ENCODE assay signal across 27 cellular contexts in the genomic region with DNA sequence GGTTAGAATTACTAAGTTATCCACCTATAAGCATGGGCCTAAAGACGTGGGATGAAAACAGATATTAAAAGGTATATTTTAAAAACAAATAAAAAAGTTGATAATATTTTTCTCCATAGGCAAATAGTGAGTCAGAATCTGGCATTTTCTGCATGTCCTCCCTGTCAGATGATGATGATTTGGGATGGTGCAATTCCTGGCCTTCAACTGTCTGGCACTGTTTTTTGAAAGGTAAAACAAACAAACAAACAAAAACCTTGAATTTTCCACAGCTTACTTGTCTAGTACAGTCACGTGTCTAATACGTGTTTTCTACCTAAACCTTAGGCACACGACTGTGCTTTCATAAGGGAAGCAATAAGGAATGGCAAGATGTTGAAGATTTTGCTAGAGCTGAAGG.
"Had no signal": no experiment of that assay in that cellular context is flagged by ENCODE, and none has a peak within 500 bp of the region (broad histone marks: within the 10 kb centered on the region; RNA-seq: fewer than 3 reads in every experiment).

No MANE protein-coding gene starts in this region.

- H3K27ac Mint-ChIP-seq: activated naive CD4-positive, alpha-beta T cell treated with anti-CD3 and anti-CD28 coated beads for 36 hours; activated naive CD8-positive, alpha-beta T cell treated with anti-CD3 and anti-CD28 coated beads, Interleukin-2, amount 10 ng/mL, durations not matched to agents 7 days and 5 days; activated T-helper 1 cell treated with anti-CD3 and anti-CD28 coated beads, Interleukin-12 subunit alpha, Interleukin-12 subunit beta, Interleukin-2, Interleukin-4 antibody, amounts not matched to agents 30 ng/mL and 10 ng/mL and 1 ng/mL, durations not matched to agents 14 hours and 24 hours and 36 hours; WTC11 had no signal

- H3K4me3 ChIP-seq: colonic mucosa, left ventricle myocardium inferior, lung, mucosa of descending colon, right atrium auricular region, stomach, tibial artery had no signal

- H3K4me1 Mint-ChIP-seq: activated naive CD8-positive, alpha-beta T cell treated with anti-CD3 and anti-CD28 coated beads, Interleukin-2, amount 10 ng/mL, durations not matched to agents 7 days and 5 days; WTC11 had no signal

- H3K9me3 Mint-ChIP-seq: activated naive CD4-positive, alpha-beta T cell treated with anti-CD3 and anti-CD28 coated beads for 36 hours; activated naive CD8-positive, alpha-beta T cell treated with anti-CD3 and anti-CD28 coated beads, Interleukin-2, amount 10 ng/mL, durations not matched to agents 7 days and 5 days; activated T-helper 1 cell treated with anti-CD3 and anti-CD28 coated beads, Interleukin-12 subunit alpha, Interleukin-12 subunit beta, Interleukin-2, Interleukin-4 antibody, amounts not matched to agents 30 ng/mL and 10 ng/mL and 1 ng/mL, durations not matched to agents 14 hours and 24 hours and 36 hours; natural killer cell treated with Interleukin-12 subunit alpha and Interleukin-12 subunit beta and Interleukin-15 and Interleukin-18, amount 100 ng/mL, for 72 hours; stimulated activated naive B cell treated with anti-CD40 and anti-IgM and Interleukin-4, amounts not matched to agents 10 μg/mL and 1 μg/mL and 100 μg/mL, for 72 hours; WTC11 had no signal

- H3K27me3 ChIP-seq: colonic mucosa, right atrium auricular region, stomach, tibial artery had no signal

- H3K9me3 ChIP-seq: colonic mucosa, left ventricle myocardium inferior, mucosa of descending colon, right atrium auricular region, stomach, tibial artery had no signal

- H3K27ac ChIP-seq: colonic mucosa, left ventricle myocardium inferior, right atrium auricular region, stomach, tibial artery had no signal

- H3K4me3 Mint-ChIP-seq: activated naive CD4-positive, alpha-beta T cell treated with anti-CD3 and anti-CD28 coated beads for 36 hours; activated naive CD8-positive, alpha-beta T cell treated with anti-CD3 and anti-CD28 coated beads, Interleukin-2, amount 10 ng/mL, durations not matched to agents 7 days and 5 days; activated T-helper 1 cell treated with anti-CD3 and anti-CD28 coated beads, Interleukin-12 subunit alpha, Interleukin-12 subunit beta, Interleukin-2, Interleukin-4 antibody, amounts not matched to agents 30 ng/mL and 10 ng/mL and 1 ng/mL, durations not matched to agents 14 hours and 24 hours and 36 hours; natural killer cell treated with Interleukin-12 subunit alpha and Interleukin-12 subunit beta and Interleukin-15 and Interleukin-18, amount 100 ng/mL, for 72 hours; stimulated activated naive B cell treated with anti-CD40 and anti-IgM and Interleukin-4, amounts not matched to agents 10 μg/mL and 1 μg/mL and 100 μg/mL, for 72 hours; WTC11 had no signal

- DNase-seq: activated CD4-positive, alpha-beta T cell treated with anti-CD3 and anti-CD28 coated beads for 1 hour; activated CD4-positive, alpha-beta T cell treated with anti-CD3 and anti-CD28 coated beads, Interleukin-2, amount 50 U/mL, for 1 hour; activated effector memory CD4-positive, alpha-beta T cell treated with anti-CD3 and anti-CD28 coated beads, Interleukin-2, amount 50 U/mL, for 16 hours; activated naive CD4-positive, alpha-beta T cell treated with anti-CD3 and anti-CD28 coated beads for 36 hours; activated naive CD8-positive, alpha-beta T cell treated with anti-CD3 and anti-CD28 coated beads, Interleukin-2, amount 10 ng/mL, durations not matched to agents 7 days and 5 days; activated T-cell treated with anti-CD3 and anti-CD28 coated beads for 4 hours; anterior cingulate cortex; colonic mucosa; effector CD8-positive, alpha-beta T cell; erythroblast; foreskin melanocyte; left ventricle myocardium inferior; mucosa of descending colon; stimulated activated CD4-positive, alpha-beta T cell treated with anti-CD3 and anti-CD28 coated beads, Interleukin-15, amount 100 ng/mL, for 24 hours; stimulated activated CD4-positive, alpha-beta T cell treated with anti-CD3 and anti-CD28 coated beads, Interleukin-2, amount 100 ng/mL, for 24 hours; stimulated activated naive B cell treated with anti-CD40 and anti-IgM and Interleukin-4, amounts not matched to agents 10 μg/mL and 1 μg/mL and 100 μg/mL, for 72 hours; stomach; T-helper 2 cell; tibial artery had no signal

- H3K4me1 ChIP-seq: colonic mucosa, right atrium auricular region had no signal

- ATAC-seq: natural killer cell treated with Interleukin-12 subunit alpha and Interleukin-12 subunit beta and Interleukin-15 and Interleukin-18, amount 100 ng/mL, for 72 hours; stimulated activated naive B cell treated with anti-CD40 and anti-IgM and Interleukin-4, amounts not matched to agents 10 μg/mL and 1 μg/mL and 100 μg/mL, for 72 hours; WTC11 had no signal

- FAIRE-seq: bronchial epithelial cell, endometrium, islet of Langerhans had no signal

- H3K27me3 Mint-ChIP-seq: activated naive CD8-positive, alpha-beta T cell treated with anti-CD3 and anti-CD28 coated beads, Interleukin-2, amount 10 ng/mL, durations not matched to agents 7 days and 5 days; natural killer cell treated with Interleukin-12 subunit alpha and Interleukin-12 subunit beta and Interleukin-15 and Interleukin-18, amount 100 ng/mL, for 72 hours; stimulated activated naive B cell treated with anti-CD40 and anti-IgM and Interleukin-4, amounts not matched to agents 10 μg/mL and 1 μg/mL and 100 μg/mL, for 72 hours had no signal
